Comparison of ENCODE assay signal across 16 cellular contexts in genomic region chr3:187811580-187812250, GRCh38.
A peak's percentile ranks its signal among the peaks of the same experiment; 100 is the strongest.
DNase-seq lines count a peak whose midpoint lies in the region; ATAC-seq, FAIRE-seq and TF ChIP-seq lines count a peak whose summit lies in the region.
"Had no signal": no experiment of that assay in that cellular context is flagged by ENCODE, and none has a peak within 500 bp of the region (broad histone marks: within the 10 kb centered on the region; RNA-seq: fewer than 3 reads in every experiment).

No MANE protein-coding gene starts in this region.

- H3K27me3 Mint-ChIP-seq in endodermal cell (ENCODE audit: insufficient read depth), result no peaks in the 10 kb centered on the region

- 95 to 100% methylated on average over 3 to 4 of the region's 4 CpGs for WGBS in endodermal cell (ENCODE audit: insufficient coverage in 1 of 2, insufficient read length in 1 of 2), 2 experiments
- 65 to 74% (median 70%) methylated on average over 4 of the region's 4 CpGs for WGBS in small intestine, 3 donors

- no peaks in the 10 kb centered on the region for H3K9me3 ChIP-seq in endodermal cell (ENCODE audit: control insufficient read depth, low read length)
- H3K9me3 ChIP-seq in small intestine (ENCODE audit: control insufficient read depth, low read depth), result no peaks in the 10 kb centered on the region

- no peaks in the 10 kb centered on the region for H3K9me3 Mint-ChIP-seq in endodermal cell
- H3K9me3 Mint-ChIP-seq: activated CD4-positive, alpha-beta memory T cell treated with anti-CD3 and anti-CD28 coated beads for 36 hours; naive B cell had no signal

- DNase-seq in CD1c-positive myeloid dendritic cell (ENCODE audit: extremely low spot score), result peak; percentile 68
- peak; percentile 10 for DNase-seq in NB4 (ENCODE audit: low read depth)
- DNase-seq in endodermal cell, result peak; percentile 14
- DNase-seq in myocyte (ENCODE audit: low read depth), result peak; percentile 35
- no peak for DNase-seq in NCI-H2196 (lab: John Stamatoyannopoulos, UW; ENCODE audit: unreplicated experiment)
- DNase-seq in small intestine, result no peak
- DNase-seq: activated CD4-positive, alpha-beta memory T cell treated with anti-CD3 and anti-CD28 coated beads for 36 hours; dorsolateral prefrontal cortex; naive B cell; NCI-H1436 had no signal

- TF ChIP-seq CTCF in NB4 (IDR thresholded peaks at IDR 0.05; ENCODE audit: low read depth, low read length) (no peak), endodermal cell (conservative IDR thresholded peaks at IDR 0.05) (no peak)

- ATAC-seq in HG03520 (IDR thresholded peaks at IDR 0.05; ENCODE audit: unreplicated experiment) (no peak), HG03139 (IDR thresholded peaks at IDR 0.05; ENCODE audit: unreplicated experiment) (no peak)
- ATAC-seq: activated naive CD4-positive, alpha-beta T cell treated with anti-CD3 and anti-CD28 coated beads, Interleukin-2, amount 50 U/mL, for 72 hours; sciatic nerve had no signal

- no peak overlapping the region for H3K27ac Mint-ChIP-seq in endodermal cell
- H3K27ac Mint-ChIP-seq: activated CD4-positive, alpha-beta memory T cell treated with anti-CD3 and anti-CD28 coated beads for 36 hours; activated naive CD4-positive, alpha-beta T cell treated with anti-CD3 and anti-CD28 coated beads, Interleukin-2, amount 50 U/mL, for 72 hours; naive B cell; T-helper 1 cell treated with Interleukin-12 subunit alpha and Interleukin-12 subunit beta and Interleukin-4 antibody, amounts not matched to agents 30 μg/mL and 1 μg/mL, for 36 hours had no signal

- no peaks in the 10 kb centered on the region for H3K36me3 Mint-ChIP-seq in endodermal cell (ENCODE audit: low read depth)
- H3K36me3 Mint-ChIP-seq: activated CD4-positive, alpha-beta memory T cell treated with anti-CD3 and anti-CD28 coated beads for 36 hours; activated naive CD4-positive, alpha-beta T cell treated with anti-CD3 and anti-CD28 coated beads, Interleukin-2, amount 50 U/mL, for 72 hours; naive B cell had no signal

- TF ChIP-seq POLR2A in NB4 (IDR thresholded peaks at IDR 0.05; ENCODE audit: extremely low read depth, insufficient read length), result no peak

- no peak overlapping the region for H3K4me3 Mint-ChIP-seq in endodermal cell
- H3K4me3 Mint-ChIP-seq: activated CD4-positive, alpha-beta memory T cell treated with anti-CD3 and anti-CD28 coated beads for 36 hours; naive B cell; T-helper 1 cell treated with Interleukin-12 subunit alpha and Interleukin-12 subunit beta and Interleukin-4 antibody, amounts not matched to agents 30 μg/mL and 1 μg/mL, for 36 hours had no signal

- H3K4me1 Mint-ChIP-seq in endodermal cell, result peaks cover 11% of the 10 kb centered on the region

- H3K27ac ChIP-seq in endodermal cell (ENCODE audit: low read depth, low read length) (no peak overlapping the region), small intestine (ENCODE audit: low read depth in 1 of 2, low read length in 1 of 2) (no peak overlapping the region)
- H3K27ac ChIP-seq: dorsolateral prefrontal cortex had no signal

- H3K4me3 ChIP-seq in NB4 (ENCODE audit: low read depth, low read length), result no peak overlapping the region
- H3K4me3 ChIP-seq in endodermal cell (ENCODE audit: low read length), result no peak overlapping the region
- H3K4me3 ChIP-seq in small intestine (ENCODE audit: low read depth in 1 of 2, low read length in 2 of 2), result no peak overlapping the region
- H3K4me3 ChIP-seq: dorsolateral prefrontal cortex had no signal

- H3K4me1 ChIP-seq in endodermal cell (ENCODE audit: control insufficient read depth, insufficient read depth, low read length) (no peaks in the 10 kb centered on the region), small intestine (ENCODE audit: control insufficient read depth in 2 of 2, insufficient read depth in 1 of 2, low read depth in 1 of 2, low read length in 1 of 2) (no peaks in the 10 kb centered on the region)

- FAIRE-seq in small intestine (lab: Jason Lieb, UNC), result no peak
- FAIRE-seq: GM12892 had no signal

- H3K27me3 ChIP-seq in endodermal cell (ENCODE audit: control insufficient read depth, insufficient read depth, low read length, poor library complexity, severe bottlenecking), result no peaks in the 10 kb centered on the region
- H3K27me3 ChIP-seq in small intestine (ENCODE audit: control insufficient read depth in 2 of 2, insufficient read depth in 2 of 2, low read length in 2 of 2), result no peaks in the 10 kb centered on the region

- no peak overlapping the region for H3K9ac ChIP-seq in endodermal cell (ENCODE audit: extremely low read depth, low read length, poor library complexity, severe bottlenecking)

- H3K36me3 ChIP-seq in endodermal cell (ENCODE audit: control insufficient read depth, insufficient read depth, low read length) (no peaks in the 10 kb centered on the region), small intestine (ENCODE audit: control insufficient read depth in 2 of 2, insufficient read depth in 2 of 2, low read length in 2 of 2) (no peaks in the 10 kb centered on the region)

Comparison
In these comparisons a context has a peak if more than half of its experiments do, and no peak if none do; other contexts are left out.
1. DNase-seq: peak in CD1c-positive myeloid dendritic cell (single experiment), NB4 (single experiment), endodermal cell (single experiment) and myocyte (single experiment); none in NCI-H2196 (single experiment) and small intestine (single experiment).